Comparison of ENCODE assay signal across 12 cellular contexts in the genomic region with DNA sequence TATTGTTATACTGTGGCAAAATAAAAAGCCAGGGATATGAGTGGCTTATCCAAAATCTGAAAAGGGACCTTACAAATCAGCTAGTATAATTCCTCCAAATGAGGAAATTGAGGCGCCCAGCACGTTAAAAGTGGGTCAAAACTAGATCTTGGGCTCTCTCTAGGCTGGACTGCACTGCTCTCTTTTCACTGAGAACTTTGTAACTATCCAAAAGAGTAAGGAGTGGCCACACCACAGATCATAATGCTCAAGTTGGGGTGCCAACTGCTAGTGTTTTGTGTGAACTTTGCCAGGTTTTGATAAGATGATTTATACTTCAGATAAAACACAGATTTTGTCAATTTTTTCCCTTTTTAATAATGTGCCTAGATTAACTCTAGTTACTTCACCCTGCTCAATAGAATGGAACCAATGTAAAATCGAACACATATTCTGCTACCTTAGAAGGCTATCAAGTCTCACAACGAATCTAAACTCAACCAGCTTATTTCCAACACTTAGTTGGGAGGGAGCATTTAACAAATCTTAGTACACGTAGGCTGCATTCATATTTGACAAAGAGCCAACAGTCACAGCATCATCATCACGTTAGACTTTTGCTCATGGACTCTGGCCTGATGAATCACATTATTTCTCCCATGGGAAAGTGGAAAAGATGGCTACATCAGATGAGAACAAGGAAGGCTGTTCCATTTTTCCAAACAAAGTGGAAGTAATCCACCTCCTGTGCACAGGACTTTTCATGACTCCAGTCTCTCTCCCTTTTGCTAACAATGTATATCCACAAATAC.
DNase-seq lines count a peak whose midpoint lies in the region; ATAC-seq and TF ChIP-seq lines count a peak whose summit lies in the region.
"Had no signal": no experiment of that assay in that cellular context is flagged by ENCODE, and none has a peak within 500 bp of the region (broad histone marks: within the 10 kb centered on the region; RNA-seq: fewer than 3 reads in every experiment).

No MANE protein-coding gene starts in this region.

- H3K9me3 ChIP-seq in adipocyte (ENCODE audit: control insufficient read depth, low read length) = no peaks in the 10 kb centered on the region

- DNase-seq in EH (ENCODE audit: low read depth) (peak; percentile 91), adipocyte (ENCODE audit: low read depth) (peak; percentile 37), fibroblast of the aortic adventitia (ENCODE audit: low read depth) (peak; percentile 98), sciatic nerve (ENCODE audit: low spot score) (no peak), left colon (no peak), NCI-H748 (lab: John Stamatoyannopoulos, UW; ENCODE audit: unreplicated experiment) (no peak)
- DNase-seq in effector CD8-positive, alpha-beta T cell (lab: John Stamatoyannopoulos, UW) = no peak
- DNase-seq: CD8-positive, alpha-beta memory T cell; NCI-H1092 treated with DMSO at 0.1 percent for 48 hours; NCI-H446 treated with DMSO at 0.1 percent for 48 hours had no signal

- intact Hi-C loops in sciatic nerve (cut with DNase I) (no loop called here), left colon (cut with DNase I, micrococcal nuclease) (no loop called here)

- H3K9ac ChIP-seq in adipocyte (ENCODE audit: low read length) = peak overlapping the region; percentile 42

- no peaks in the 10 kb centered on the region for H3K36me3 ChIP-seq in adipocyte (ENCODE audit: control insufficient read depth, insufficient read depth, low read length, severe bottlenecking)

- no peak for TF ChIP-seq CTCF in fibroblast of the aortic adventitia (IDR thresholded peaks at IDR 0.05; ENCODE audit: insufficient read depth, low read length)

- ATAC-seq in sciatic nerve (peak; percentile 80), left colon (no peak), GM18511 (IDR thresholded peaks at IDR 0.05; ENCODE audit: unreplicated experiment) (no peak)
- ATAC-seq: left lobe of liver had no signal

- H3K27me3 ChIP-seq in adipocyte (replicated peaks; ENCODE audit: control insufficient read depth, insufficient read depth, low read length) = no peaks in the 10 kb centered on the region

- H3K4me3 ChIP-seq in adipocyte (ENCODE audit: low read length) (peak overlapping the region; percentile 54), fibroblast of the aortic adventitia (ENCODE audit: low read depth, low read length) (no peak overlapping the region)

- peaks cover 21% of the 10 kb centered on the region for H3K4me1 ChIP-seq in adipocyte (ENCODE audit: control insufficient read depth, insufficient read depth, low read length)

Comparison
In these comparisons a context has a peak if more than half of its experiments do, and no peak if none do; other contexts are left out.
1. DNase-seq: peak in EH (single experiment), adipocyte (single experiment) and fibroblast of the aortic adventitia (single experiment); none in sciatic nerve (single experiment), left colon (0 of 2), NCI-H748 (single experiment) and effector CD8-positive, alpha-beta T cell (single experiment).